In the genomic region with DNA sequence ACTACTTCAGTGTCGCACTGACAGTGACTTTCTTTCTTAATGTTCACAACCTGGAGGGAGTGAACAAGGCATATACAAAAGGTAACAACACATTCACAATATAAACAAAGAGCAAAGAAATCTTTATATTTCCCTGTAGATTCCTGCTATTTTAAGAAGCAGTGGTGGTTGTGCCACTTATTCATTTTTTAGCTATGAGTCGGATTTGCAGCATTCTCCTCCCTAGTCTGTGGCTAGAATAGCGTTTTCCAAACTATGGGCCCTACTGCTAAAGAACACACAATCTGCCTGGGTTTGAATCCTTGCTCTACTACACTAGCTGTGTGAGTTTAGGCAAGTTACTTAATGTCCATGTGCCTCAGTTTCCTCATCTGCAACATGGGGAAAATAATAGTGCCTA, we compare ENCODE assay signal across 28 cellular contexts. TPM values are rescaled to one million over a fixed set of nuclear protein-coding genes. Genes with fewer than 3 reads are reported as not detected.
DNase-seq lines count a peak whose midpoint lies in the region; ATAC-seq, FAIRE-seq and TF ChIP-seq lines count a peak whose summit lies in the region.
"Had no signal": no experiment of that assay in that cellular context is flagged by ENCODE, and none has a peak within 500 bp of the region (broad histone marks: within the 10 kb centered on the region; RNA-seq: fewer than 3 reads in every experiment).

No MANE protein-coding gene starts in this region.

- H3K36me3 Mint-ChIP-seq in astrocyte (ENCODE audit: low read depth, unreplicated experiment) (no peaks in the 10 kb centered on the region), glutamatergic neuron (ENCODE audit: unreplicated experiment) (no peaks in the 10 kb centered on the region)
- no peaks in the 10 kb centered on the region for H3K36me3 Mint-ChIP-seq in CD8-positive, alpha-beta memory T cell
- H3K36me3 Mint-ChIP-seq: memory B cell; naive thymus-derived CD8-positive, alpha-beta T cell had no signal

- H3K9me3 ChIP-seq in IMR-90 (ENCODE audit: control insufficient read depth, insufficient read depth, low read length), result no peaks in the 10 kb centered on the region
- H3K9me3 ChIP-seq in astrocyte (ENCODE audit: insufficient read depth, low read depth, low read length), result no peaks in the 10 kb centered on the region
- no peaks in the 10 kb centered on the region for H3K9me3 ChIP-seq in CD8-positive, alpha-beta memory T cell (ENCODE audit: low read length)
- no peaks in the 10 kb centered on the region for H3K9me3 ChIP-seq in OCI-LY7 (ENCODE audit: low read length)
- H3K9me3 ChIP-seq: A549, esophagus squamous epithelium, stomach, upper lobe of left lung had no signal

- no peak overlapping the region for H3K27ac ChIP-seq in IMR-90 (ENCODE audit: insufficient read depth, low read length)
- no peak overlapping the region for H3K27ac ChIP-seq in astrocyte (ENCODE audit: low read depth, low read length)
- no peak overlapping the region for H3K27ac ChIP-seq in CD8-positive, alpha-beta memory T cell (ENCODE audit: low read depth, low read length)
- H3K27ac ChIP-seq in OCI-LY7 (ENCODE audit: low read depth, low read length, poor library complexity, severe bottlenecking), result no peak overlapping the region
- H3K27ac ChIP-seq: A549, esophagus squamous epithelium, HL-60, stomach, upper lobe of left lung had no signal

- peaks cover 17% of the 10 kb centered on the region for H3K4me1 ChIP-seq in IMR-90 (ENCODE audit: control insufficient read depth, insufficient read depth, low read length)
- H3K4me1 ChIP-seq in astrocyte (ENCODE audit: insufficient read depth, low read length), result peaks cover 13% of the 10 kb centered on the region
- H3K4me1 ChIP-seq in CD8-positive, alpha-beta memory T cell (ENCODE audit: insufficient read depth, low read length), result peaks cover 2% of the 10 kb centered on the region
- H3K4me1 ChIP-seq in OCI-LY7 (ENCODE audit: insufficient read depth, low read length, poor library complexity, severe bottlenecking), result peaks cover 4% of the 10 kb centered on the region
- H3K4me1 ChIP-seq: upper lobe of left lung had no signal

- H3K27me3 Mint-ChIP-seq in astrocyte (ENCODE audit: low read depth, unreplicated experiment), result no peaks in the 10 kb centered on the region
- no peaks in the 10 kb centered on the region for H3K27me3 Mint-ChIP-seq in glutamatergic neuron (ENCODE audit: unreplicated experiment)
- peaks cover 6 to 13% of the 10 kb centered on the region in 2 donors for H3K27me3 Mint-ChIP-seq in CD8-positive, alpha-beta memory T cell
- H3K27me3 Mint-ChIP-seq: activated naive CD8-positive, alpha-beta T cell treated with anti-CD3 and anti-CD28 coated beads, Interleukin-2, amount 50 U/mL, for 24 hours had no signal

- H4K5ac ChIP-seq in IMR-90 (ENCODE audit: low read depth, low read length), result no peak overlapping the region

- H3K18ac ChIP-seq in IMR-90 (ENCODE audit: low read depth, low read length), result peak overlapping the region; percentile 11; the same call in 1 of the 2 replicates

- H3K79me2 ChIP-seq in astrocyte (ENCODE audit: insufficient read depth, low read length) (no peaks in the 10 kb centered on the region), OCI-LY7 (ENCODE audit: insufficient read depth, low read depth, low read length) (no peaks in the 10 kb centered on the region)

- H3K36me3 ChIP-seq in IMR-90 (ENCODE audit: control insufficient read depth, insufficient read depth, low read length) (no peaks in the 10 kb centered on the region), astrocyte (ENCODE audit: insufficient read depth, low read length) (no peaks in the 10 kb centered on the region), OCI-LY7 (ENCODE audit: insufficient read depth, low read length) (no peaks in the 10 kb centered on the region)
- H3K36me3 ChIP-seq in CD8-positive, alpha-beta memory T cell (ENCODE audit: insufficient read depth, low read length), result no peaks in the 10 kb centered on the region
- H3K36me3 ChIP-seq: esophagus squamous epithelium, stomach, upper lobe of left lung had no signal

- H3K4me2 ChIP-seq in IMR-90 (ENCODE audit: low read depth, low read length) (peak overlapping the region; percentile 46; the same call in 1 of the 2 replicates), astrocyte (ENCODE audit: low read length) (peak overlapping the region; percentile 30), OCI-LY7 (ENCODE audit: low read length) (no peak overlapping the region)
- H3K4me2 ChIP-seq: A549 had no signal

- H3K56ac ChIP-seq in IMR-90 (ENCODE audit: extremely low read depth, insufficient read depth, low read length), result no peak overlapping the region

- peaks cover 4% of the 10 kb centered on the region; the same call in 1 of the 2 replicates for H3K27me3 ChIP-seq in IMR-90 (ENCODE audit: control insufficient read depth, insufficient read depth, low read length)
- no peaks in the 10 kb centered on the region for H3K27me3 ChIP-seq in astrocyte (ENCODE audit: insufficient read depth, low read length)
- no peaks in the 10 kb centered on the region for H3K27me3 ChIP-seq in CD8-positive, alpha-beta memory T cell (ENCODE audit: insufficient read depth, low read length, poor library complexity, severe bottlenecking)
- H3K27me3 ChIP-seq: stomach, upper lobe of left lung had no signal

- no peaks in the 10 kb centered on the region for H3K9me2 ChIP-seq in OCI-LY7 (ENCODE audit: insufficient read depth, low read length)

- no peaks in the 10 kb centered on the region for H3K9me3 Mint-ChIP-seq in astrocyte (ENCODE audit: unreplicated experiment)
- peaks cover 4% of the 10 kb centered on the region for H3K9me3 Mint-ChIP-seq in glutamatergic neuron (ENCODE audit: unreplicated experiment)
- H3K9me3 Mint-ChIP-seq in CD8-positive, alpha-beta memory T cell, result no peaks in the 10 kb centered on the region
- H3K9me3 Mint-ChIP-seq: activated naive CD8-positive, alpha-beta T cell treated with anti-CD3 and anti-CD28 coated beads, Interleukin-2, amount 50 U/mL, for 24 hours; memory B cell had no signal

- BruUV-seq in IMR-90 (replicated peaks; lab: Mats Ljungman, UMichigan) (no TSS peak), OCI-LY7 (replicated peaks; lab: Mats Ljungman, UMichigan) (no TSS peak)

- peak overlapping the region in 1 of 2 experiments; percentile 54; a peak in 1 of 4 replicates for H4K8ac ChIP-seq in IMR-90 (ENCODE audit: low read depth in 2 of 2, low read length in 2 of 2)

- no peak overlapping the region for H2BK20ac ChIP-seq in IMR-90 (ENCODE audit: low read depth, low read length)

- no peak for TF ChIP-seq POLR2A in IMR-90 (IDR thresholded peaks at IDR 0.05; ENCODE audit: low read depth, low read length)

- no peak overlapping the region for H4K91ac ChIP-seq in IMR-90 (ENCODE audit: insufficient read depth, low read depth, low read length)

- no peaks in the 10 kb centered on the region for H3K9me1 ChIP-seq in IMR-90 (ENCODE audit: insufficient read depth, low read length)

- no peak for TF ChIP-seq RAD21 in IMR-90 (IDR thresholded peaks at IDR 0.05; ENCODE audit: low read length)

- no peak overlapping the region for H2AK5ac ChIP-seq in IMR-90 (ENCODE audit: low read depth, low read length)

- H4K20me1 ChIP-seq in IMR-90 (ENCODE audit: insufficient read depth, low read length) (no peaks in the 10 kb centered on the region), astrocyte (ENCODE audit: insufficient read depth, low read length) (no peaks in the 10 kb centered on the region), OCI-LY7 (ENCODE audit: insufficient read depth, low read length) (no peaks in the 10 kb centered on the region)

- no peak overlapping the region for H2BK5ac ChIP-seq in IMR-90 (ENCODE audit: low read depth, low read length, poor library complexity, severe bottlenecking)

- POLR2A ChIA-PET in IMR-90 (lab: Charles Lee; ENCODE audit: unreplicated experiment), result no interaction called here
- POLR2A ChIA-PET in CD8-positive, alpha-beta memory T cell (lab: Charles Lee), result no interaction called here
- POLR2A ChIA-PET in OCI-LY7 (lab: Charles Lee), result no interaction called here

- peak overlapping the region; percentile 50; the same call in 1 of the 2 replicates for H2BK120ac ChIP-seq in IMR-90 (ENCODE audit: low read depth, low read length)

- H3K9ac ChIP-seq in IMR-90 (ENCODE audit: low read depth, low read length) (no peak overlapping the region; the same call in 1 of the 2 replicates), astrocyte (ENCODE audit: low read length) (no peak overlapping the region)

- no peaks in the 10 kb centered on the region for H3K79me1 ChIP-seq in IMR-90 (ENCODE audit: low read depth in 1 of 2, low read length in 2 of 2)

- CTCF ChIA-PET in IMR-90 (lab: Yijun Ruan, JAX), result no interaction called here
- CTCF ChIA-PET in CD8-positive, alpha-beta memory T cell (lab: Charles Lee), result interaction anchor here (2.2 kb wide), 1 partner anchor 9 kb away, joined by 4 read pairs; no protein-coding TSS in a partner anchor
- CTCF ChIA-PET in OCI-LY7 (lab: Charles Lee; ENCODE audit: unreplicated experiment), result no interaction called here

- ATAC-seq in IMR-90 (ENCODE audit: low read depth), result peak; percentile 61
- ATAC-seq: A549; activated naive CD8-positive, alpha-beta T cell treated with anti-CD3 and anti-CD28 coated beads, Interleukin-2, amount 50 U/mL, for 24 hours; K562; naive thymus-derived CD8-positive, alpha-beta T cell had no signal

- H3K23ac ChIP-seq in IMR-90 (ENCODE audit: low read depth, low read length), result no peak overlapping the region

- H3K4me3 Mint-ChIP-seq in astrocyte (ENCODE audit: unreplicated experiment), result no peak overlapping the region
- H3K4me3 Mint-ChIP-seq in glutamatergic neuron (ENCODE audit: unreplicated experiment), result no peak overlapping the region
- no peak overlapping the region for H3K4me3 Mint-ChIP-seq in CD8-positive, alpha-beta memory T cell
- H3K4me3 Mint-ChIP-seq: activated naive CD8-positive, alpha-beta T cell treated with anti-CD3 and anti-CD28 coated beads, Interleukin-2, amount 50 U/mL, for 24 hours; memory B cell; naive thymus-derived CD8-positive, alpha-beta T cell had no signal

- dilution Hi-C loops in IMR-90 (cut with HindIII; ENCODE audit: low sequenced_read_pairs, unreplicated experiment), result no loop called here

- H3K27ac Mint-ChIP-seq in astrocyte (ENCODE audit: unreplicated experiment) (no peak overlapping the region), glutamatergic neuron (ENCODE audit: unreplicated experiment) (peak overlapping the region; percentile 44)
- H3K27ac Mint-ChIP-seq in CD8-positive, alpha-beta memory T cell, result no peak overlapping the region
- H3K27ac Mint-ChIP-seq: activated naive CD8-positive, alpha-beta T cell treated with anti-CD3 and anti-CD28 coated beads, Interleukin-2, amount 50 U/mL, for 24 hours; memory B cell; naive thymus-derived CD8-positive, alpha-beta T cell had no signal

- H2AFZ ChIP-seq in IMR-90 (replicated peaks; ENCODE audit: low read length, poor library complexity) (no peak overlapping the region), astrocyte (ENCODE audit: low read depth, low read length) (no peak overlapping the region), OCI-LY7 (ENCODE audit: low read length) (no peak overlapping the region)

- TF ChIP-seq CTCF in IMR-90 (conservative IDR thresholded peaks at IDR 0.05; ENCODE audit: low read depth, low read length), result no peak
- no peak for TF ChIP-seq CTCF in astrocyte (IDR thresholded peaks at IDR 0.05; ENCODE audit: insufficient read depth, low read depth, low read length)
- no peak for TF ChIP-seq CTCF in glutamatergic neuron (IDR thresholded peaks at IDR 0.05; ENCODE audit: partially characterized antibody, unreplicated experiment)
- TF ChIP-seq CTCF in OCI-LY7 (conservative IDR thresholded peaks at IDR 0.05; ENCODE audit: low read length), result no peak

- H3K4ac ChIP-seq in IMR-90 (ENCODE audit: low read depth, low read length), result no peak overlapping the region; the same call in 1 of the 2 replicates

- DNase-seq in ACHN (peak; percentile 54), IMR-90 (peak; percentile 41), astrocyte (ENCODE audit: low read depth) (peak; percentile 59), glutamatergic neuron (no peak), OCI-LY7 (ENCODE audit: low spot score) (no peak), putamen (ENCODE audit: low spot score) (no peak)
- DNase-seq in CD8-positive, alpha-beta memory T cell, result no peak
- DNase-seq in effector CD4-positive, alpha-beta T cell, result no peak
- DNase-seq: activated CD4-positive, alpha-beta T cell treated with anti-CD3 and anti-CD28 coated beads for 4 hours; activated CD8-positive, alpha-beta memory T cell treated with anti-CD3 and anti-CD28 coated beads, Interleukin-2, amount 50 U/mL, for 4 hours; activated effector memory CD4-positive, alpha-beta T cell treated with Interleukin-2 at 50 U/mL for 16 hours; activated naive CD8-positive, alpha-beta T cell treated with anti-CD3 and anti-CD28 coated beads, Interleukin-2, amount 50 U/mL, for 24 hours; central memory CD4-positive, alpha-beta T cell; esophagus squamous epithelium; GF-D8; H7; hippocampal formation; naive thymus-derived CD8-positive, alpha-beta T cell; NK-92 treated with Interleukin-12 subunit alpha and Interleukin-12 subunit beta, amount 100 ng/mL, for 24 hours; posterior cingulate gyrus; stimulated activated CD4-positive, alpha-beta T cell treated with anti-CD3 and anti-CD28 coated beads, Interleukin-2, amount 100 ng/mL, for 48 hours; stomach; upper lobe of left lung had no signal

- no peak overlapping the region for H2AK9ac ChIP-seq in IMR-90 (replicated peaks; ENCODE audit: low read depth, low read length, poor library complexity)

- peak; percentile 49 for FAIRE-seq in astrocyte (lab: Jason Lieb, UNC)
- FAIRE-seq: A549, GM12891, K562 had no signal

- intact Hi-C loops in IMR-90 (cut with micrococcal nuclease) (no loop called here), OCI-LY7 (cut with micrococcal nuclease; ENCODE audit: unreplicated experiment) (loop anchor here (10.0 kb wide), 3 partner anchors 314 to 494 kb away; a partner anchor contains a TSS)

- in situ Hi-C loops in ACHN (cut with HindIII; ENCODE audit: low pct_ligation_motif_present, low pct_unique_long_range_greater_than_20kb, low sequenced_read_pairs), result no loop called here
- in situ Hi-C loops in IMR-90 (cut with MboI; ENCODE audit: low sequenced_read_pairs), result loop anchor here (25.0 kb wide), 1 partner anchor 337 kb away; a partner anchor contains a TSS

- H3K4me1 Mint-ChIP-seq in astrocyte (ENCODE audit: low read depth, unreplicated experiment) (peaks cover 19% of the 10 kb centered on the region), glutamatergic neuron (ENCODE audit: low read depth, unreplicated experiment) (peaks cover 14% of the 10 kb centered on the region)
- peaks cover 6 to 11% (median 6%) of the 10 kb centered on the region in 3 donors for H3K4me1 Mint-ChIP-seq in CD8-positive, alpha-beta memory T cell

- H3K4me3 ChIP-seq in IMR-90 (ENCODE audit: insufficient read depth, low read depth, low read length) (no peak overlapping the region), astrocyte (ENCODE audit: insufficient read depth, low read depth, low read length) (no peak overlapping the region), OCI-LY7 (ENCODE audit: low read depth, low read length, poor library complexity, severe bottlenecking) (no peak overlapping the region)
- H3K4me3 ChIP-seq in CD8-positive, alpha-beta memory T cell (ENCODE audit: low read length), result no peak overlapping the region
- H3K4me3 ChIP-seq: A549, esophagus squamous epithelium, K562, stomach, upper lobe of left lung had no signal

- no peak overlapping the region for H2BK15ac ChIP-seq in IMR-90 (ENCODE audit: low read depth, low read length)

- H3K14ac ChIP-seq in IMR-90 (replicated peaks; ENCODE audit: low read depth, low read length), result no peak overlapping the region

- no CpG with 5 or more reads among the region's 3 CpGs for whole genome bisulfite sequencing in IMR-90 (ENCODE audit: extremely low coverage in 2 of 2, insufficient read length in 1 of 2), 2 experiments

RNA-seq across cellular contexts. Expression of a gene that starts 18.6 kb away (rescaled TPM):
- 5.6 and 7.8 TPM in 2 replicates for total RNA-seq in IMR-90 (2012; rRNA removed)
- 4.8 and 5.7 TPM in 2 replicates for polyA plus RNA-seq in IMR-90 (2012; rRNA removed)
- polyA plus RNA-seq in IMR-90 (2012; cell fraction: cytosol; rRNA removed), result 0.52 and 0.65 TPM in 2 replicates
- polyA plus RNA-seq in IMR-90 (2012; cell fraction: nucleus; rRNA removed; ENCODE audit: low replicate concordance), result 4.1 and 33.0 TPM in 2 replicates
- 10.8 and 10.9 TPM in 2 replicates for total RNA-seq in astrocyte
- 7.9 TPM for total RNA-seq in glutamatergic neuron (ENCODE audit: unreplicated experiment)
- 10 to 100 TPM; 23.6 to 25.3 TPM for total RNA-seq in CD8-positive, alpha-beta memory T cell
- polyA plus RNA-seq in CD8-positive, alpha-beta memory T cell, result 15.7 TPM
- 30.8 and 37.4 TPM in 2 replicates for total RNA-seq in OCI-LY7 (2014; rRNA removed; shearing (Covaris generic))
- 26.2 and 33.5 TPM in 2 replicates for total RNA-seq in OCI-LY7 (2022)

Comparison
In these comparisons a context has a peak if more than half of its experiments do, and no peak if none do; other contexts are left out.
1. DNase-seq: peak in ACHN (single experiment), IMR-90 (single experiment) and astrocyte (single experiment); none in glutamatergic neuron (single experiment), CD8-positive, alpha-beta memory T cell (0 of 5), OCI-LY7 (single experiment), effector CD4-positive, alpha-beta T cell (single experiment) and putamen (single experiment).